Comparison of ENCODE assay signal across 8 cellular contexts in the genomic region with DNA sequence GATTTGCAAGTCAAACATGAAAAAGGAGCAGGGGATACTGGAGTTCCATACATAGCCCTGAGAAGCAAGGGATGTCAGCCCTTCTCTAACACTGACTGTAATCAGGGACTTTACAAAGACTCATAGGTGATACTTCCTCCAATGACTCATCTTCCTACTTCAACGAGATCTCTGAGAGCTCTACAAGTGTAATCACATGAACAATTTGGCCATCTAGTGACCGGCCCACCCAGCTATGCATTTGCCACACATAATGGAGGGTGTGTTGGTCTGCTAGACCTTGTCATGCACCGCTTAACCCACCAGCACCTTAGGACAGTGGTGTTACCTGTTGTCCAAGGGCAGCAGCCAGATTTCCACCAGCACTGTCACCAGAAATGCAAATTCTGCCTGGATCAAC.
A peak's percentile ranks its signal among the peaks of the same experiment; 100 is the strongest.
DNase-seq lines count a peak whose midpoint lies in the region; ATAC-seq and TF ChIP-seq lines count a peak whose summit lies in the region.

No MANE protein-coding gene starts in this region.

- H2AFZ ChIP-seq in PC-3 (ENCODE audit: low read length): no peak overlapping the region

- POLR2A ChIA-PET in PC-3 (lab: Charles Lee; ENCODE audit: unreplicated experiment): no interaction called here
- POLR2A ChIA-PET in naive thymus-derived CD4-positive, alpha-beta T cell (lab: Charles Lee): no interaction called here

- H4K20me1 ChIP-seq in PC-3 (ENCODE audit: low read length): no peaks in the 10 kb centered on the region

- H3K4me3 ChIP-seq in PC-3 (ENCODE audit: low read length): no peak overlapping the region
- H3K4me3 ChIP-seq in naive thymus-derived CD4-positive, alpha-beta T cell (ENCODE audit: low read length): no peak overlapping the region

- no peaks in the 10 kb centered on the region for H3K9me2 ChIP-seq in PC-3 (replicated peaks; ENCODE audit: low read length)

- ATAC-seq in HG02623 (IDR thresholded peaks at IDR 0.05; ENCODE audit: unreplicated experiment) (peak; percentile 100), PC-3 (peak; percentile 70)
- peak; percentile 79 for ATAC-seq in naive thymus-derived CD4-positive, alpha-beta T cell

- H3K27me3 ChIP-seq in PC-3 (ENCODE audit: low read length): no peaks in the 10 kb centered on the region
- H3K27me3 ChIP-seq in naive thymus-derived CD4-positive, alpha-beta T cell (ENCODE audit: control insufficient read depth in 2 of 2, insufficient read depth in 2 of 2, low read length in 2 of 2): no peaks in the 10 kb centered on the region

- H3K79me2 ChIP-seq in PC-3 (ENCODE audit: low read length): no peaks in the 10 kb centered on the region

- peaks cover 31% of the 10 kb centered on the region for H3K36me3 ChIP-seq in PC-3 (ENCODE audit: low read depth, low read length)
- H3K36me3 ChIP-seq in naive thymus-derived CD4-positive, alpha-beta T cell (ENCODE audit: control insufficient read depth in 2 of 3, insufficient read depth in 3 of 3, low read length in 3 of 3): peaks cover 0 to 5% (median 0%) of the 10 kb centered on the region in 3 experiments

- peak overlapping the region in 1 of 9 donors; percentile 73 for H3K27ac Mint-ChIP-seq in naive thymus-derived CD4-positive, alpha-beta T cell

- intact Hi-C loops in PC-3 (cut with micrococcal nuclease): no loop called here
- intact Hi-C loops in naive thymus-derived CD4-positive, alpha-beta T cell (cut with micrococcal nuclease): no loop called here

- peaks cover 4 to 39% (median 20%) of the 10 kb centered on the region in 5 donors for H3K36me3 Mint-ChIP-seq in naive thymus-derived CD4-positive, alpha-beta T cell

- no peaks in the 10 kb centered on the region for H3F3A ChIP-seq in PC-3 (ENCODE audit: low read length, unreplicated experiment)

- H3K4me1 Mint-ChIP-seq in naive thymus-derived CD4-positive, alpha-beta T cell: peaks cover 0 to 15% (median 0%) of the 10 kb centered on the region in 7 donors

- CTCF ChIA-PET in PC-3 (lab: Charles Lee): no interaction called here
- CTCF ChIA-PET in naive thymus-derived CD4-positive, alpha-beta T cell (lab: Charles Lee): no interaction called here

- H3K4me3 Mint-ChIP-seq in naive thymus-derived CD4-positive, alpha-beta T cell: peak overlapping the region in 1 of 10 donors; percentile 42

- no peaks in the 10 kb centered on the region for H3K9me3 Mint-ChIP-seq in naive thymus-derived CD4-positive, alpha-beta T cell

- no peak overlapping the region for H3K4me2 ChIP-seq in PC-3 (ENCODE audit: low read length)

- no peak overlapping the region for H3K9ac ChIP-seq in PC-3 (ENCODE audit: low read length)

- H3K27me3 Mint-ChIP-seq in naive thymus-derived CD4-positive, alpha-beta T cell: no peaks in the 10 kb centered on the region

- peak; percentile 53 for DNase-seq in NK-92 treated with Interleukin-12 subunit alpha and Interleukin-12 subunit beta, amount 100 ng/mL, for 24 hours (lab: John Stamatoyannopoulos, UW)
- DNase-seq in NK-92 (lab: John Stamatoyannopoulos, UW; ENCODE audit: unreplicated experiment): no peak
- peak; percentile 45 for DNase-seq in PC-3
- DNase-seq in naive thymus-derived CD4-positive, alpha-beta T cell: no peak
- DNase-seq in AG08395 (ENCODE audit: low spot score): no peak
- DNase-seq in NCI-H128 (lab: John Stamatoyannopoulos, UW; ENCODE audit: unreplicated experiment): no peak
- no peak for DNase-seq in stimulated activated CD4-positive, alpha-beta T cell treated with anti-CD3 and anti-CD28 coated beads, Interleukin-4, amount 100 ng/mL, for 24 hours

- BruUV-seq in PC-3 (replicated peaks; lab: Mats Ljungman, UMichigan): no TSS peak

- H3K9me3 ChIP-seq in PC-3 (ENCODE audit: low read length): no peaks in the 10 kb centered on the region
- no peaks in the 10 kb centered on the region for H3K9me3 ChIP-seq in naive thymus-derived CD4-positive, alpha-beta T cell (ENCODE audit: control insufficient read depth in 2 of 3, low read length in 3 of 3)

- H3K4me1 ChIP-seq in PC-3 (ENCODE audit: insufficient read depth, low read length): no peaks in the 10 kb centered on the region
- no peaks in the 10 kb centered on the region for H3K4me1 ChIP-seq in naive thymus-derived CD4-positive, alpha-beta T cell (ENCODE audit: control insufficient read depth in 2 of 2, insufficient read depth in 2 of 2, low read length in 2 of 2)

- no peak overlapping the region for H3K27ac ChIP-seq in PC-3 (ENCODE audit: low read length)
- H3K27ac ChIP-seq in naive thymus-derived CD4-positive, alpha-beta T cell (ENCODE audit: low read depth, low read length): no peak overlapping the region

- TF ChIP-seq CTCF in PC-3 (conservative IDR thresholded peaks at IDR 0.05; ENCODE audit: low read depth, low read length): no peak

Comparison
In these comparisons a context has a peak if more than half of its experiments do, and no peak if none do; other contexts are left out.
1. DNase-seq: peak in NK-92 treated with Interleukin-12 subunit alpha and Interleukin-12 subunit beta, amount 100 ng/mL, for 24 hours (single experiment) and PC-3 (single experiment); none in NK-92 (single experiment), naive thymus-derived CD4-positive, alpha-beta T cell (0 of 9), AG08395 (single experiment), NCI-H128 (single experiment) and stimulated activated CD4-positive, alpha-beta T cell treated with anti-CD3 and anti-CD28 coated beads, Interleukin-4, amount 100 ng/mL, for 24 hours (single experiment).
2. Peak in every context shown above with its lines, with median percentiles within 50 percentile points of each other: ATAC-seq.